In the genomic region with DNA sequence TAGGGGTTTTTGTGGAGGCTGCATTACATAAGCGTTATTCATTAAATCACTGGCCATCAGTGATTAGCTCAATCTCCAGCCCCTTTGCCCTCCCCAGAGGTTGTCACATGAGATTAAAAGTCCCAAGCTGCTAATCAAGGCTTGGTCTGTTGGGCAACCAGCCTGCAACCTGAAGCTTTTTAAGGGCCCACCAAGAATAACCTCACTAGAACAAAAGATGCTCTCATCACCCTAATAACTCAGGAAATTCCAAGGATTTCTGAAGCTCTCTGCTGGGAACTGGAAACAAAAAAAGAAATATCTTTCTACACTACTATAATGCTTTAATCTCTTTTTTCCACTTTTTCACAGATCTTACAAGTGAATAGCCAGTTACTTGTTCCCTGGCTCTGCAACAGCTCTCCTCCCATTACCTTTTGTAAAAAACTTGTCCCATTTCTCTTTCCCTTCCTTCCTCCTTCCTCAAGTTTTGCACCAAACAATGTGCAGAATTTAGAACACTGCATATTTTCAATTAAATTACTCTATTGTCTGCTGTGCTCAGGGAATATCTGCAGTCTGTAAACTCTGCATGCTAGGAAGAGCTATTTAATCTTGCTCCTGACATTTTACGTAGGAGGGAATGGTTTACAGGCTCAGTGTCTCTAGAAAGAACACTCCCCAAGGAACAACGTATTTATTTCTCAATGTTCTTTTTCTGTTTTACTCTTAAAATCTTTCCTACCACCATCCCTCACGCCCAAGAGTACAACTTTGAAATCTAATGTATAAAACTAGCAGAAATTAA, we compare ENCODE assay signal across 16 cellular contexts.
DNase-seq lines count a peak whose midpoint lies in the region; ATAC-seq and TF ChIP-seq lines count a peak whose summit lies in the region.
"Had no signal": no experiment of that assay in that cellular context is flagged by ENCODE, and none has a peak within 500 bp of the region (broad histone marks: within the 10 kb centered on the region; RNA-seq: fewer than 3 reads in every experiment).

No MANE protein-coding gene starts in this region.

- peak in 7 of 8 donors; percentile 33 to 86 (median 76) for ATAC-seq in heart right ventricle
- ATAC-seq in CD8-positive, alpha-beta T cell, result no peak
- ATAC-seq in esophagus mucosa, result no peak
- ATAC-seq: psoas muscle had no signal

- H3K27me3 Mint-ChIP-seq in osteocyte (ENCODE audit: unreplicated experiment), result no peaks in the 10 kb centered on the region
- H3K27me3 Mint-ChIP-seq in CD8-positive, alpha-beta T cell (ENCODE audit: low read depth), result no peaks in the 10 kb centered on the region

- POLR2A ChIA-PET in CD8-positive, alpha-beta T cell (lab: Charles Lee), result interaction anchor here (0.7 kb wide), 1 partner anchor 91 kb away, joined by 3 read pairs; no protein-coding TSS in a partner anchor

- peak overlapping the region in 6 of 10 donors; percentile 46 to 78 (median 60) for H3K27ac ChIP-seq in heart right ventricle
- no peak overlapping the region for H3K27ac ChIP-seq in CD8-positive, alpha-beta T cell (ENCODE audit: low read depth, low read length)
- H3K27ac ChIP-seq: BLaER1, KMS-11, psoas muscle, tibial artery had no signal

- no peaks in the 10 kb centered on the region for H3K9me3 Mint-ChIP-seq in osteocyte (ENCODE audit: unreplicated experiment)
- peaks cover 2% of the 10 kb centered on the region for H3K9me3 Mint-ChIP-seq in CD8-positive, alpha-beta T cell

- H3K4me1 ChIP-seq in adipocyte (ENCODE audit: control insufficient read depth, insufficient read depth, low read length) (peaks cover 19% of the 10 kb centered on the region), heart right ventricle (peaks cover 0 to 25% (median 14%) of the 10 kb centered on the region in 9 donors)
- H3K4me1 ChIP-seq in CD8-positive, alpha-beta T cell (ENCODE audit: insufficient read depth, low read length), result no peaks in the 10 kb centered on the region
- H3K4me1 ChIP-seq: BLaER1, psoas muscle had no signal

- DNase-seq in Daoy (ENCODE audit: low read depth) (peak; percentile 11), adipocyte (ENCODE audit: low read depth) (peak; percentile 37), heart right ventricle (no peak), osteocyte (ENCODE audit: extremely low spot score, unreplicated experiment) (no peak), Ammon's horn (ENCODE audit: low spot score) (no peak), NCI-H2081 treated with DMSO at 0.1 percent for 48 hours (lab: John Stamatoyannopoulos, UW) (no peak)
- DNase-seq in CD8-positive, alpha-beta T cell, result no peak
- DNase-seq: activated CD8-positive, alpha-beta memory T cell treated with anti-CD3 and anti-CD28 coated beads, Interleukin-2, amount 50 U/mL, for 48 hours; anterior cingulate cortex; kidney glomerular epithelial cell; NCI-H2227 treated with DMSO at 0.1 percent for 48 hours; psoas muscle; tibial artery had no signal

- no peaks in the 10 kb centered on the region for H3K9me3 ChIP-seq in adipocyte (ENCODE audit: control insufficient read depth, low read length)
- peaks cover 0 to 9% (median 0%) of the 10 kb centered on the region in 11 donors for H3K9me3 ChIP-seq in heart right ventricle
- H3K9me3 ChIP-seq in CD8-positive, alpha-beta T cell (ENCODE audit: low read length), result no peaks in the 10 kb centered on the region
- H3K9me3 ChIP-seq: BLaER1, psoas muscle, tibial artery had no signal

- H3K36me3 ChIP-seq in adipocyte (ENCODE audit: control insufficient read depth, insufficient read depth, low read length, severe bottlenecking) (no peaks in the 10 kb centered on the region), heart right ventricle (no peaks in the 10 kb centered on the region)
- H3K36me3 ChIP-seq in CD8-positive, alpha-beta T cell (ENCODE audit: insufficient read depth, low read length), result no peaks in the 10 kb centered on the region
- H3K36me3 ChIP-seq: BLaER1, tibial artery had no signal

- H3K27me3 ChIP-seq in adipocyte (replicated peaks; ENCODE audit: control insufficient read depth, insufficient read depth, low read length) (no peaks in the 10 kb centered on the region), heart right ventricle (no peaks in the 10 kb centered on the region)
- H3K27me3 ChIP-seq in CD8-positive, alpha-beta T cell (ENCODE audit: insufficient read depth, low read length), result no peaks in the 10 kb centered on the region
- H3K27me3 ChIP-seq: BLaER1, tibial artery had no signal

- H3K4me3 Mint-ChIP-seq in osteocyte (ENCODE audit: unreplicated experiment), result no peak overlapping the region
- H3K4me3 Mint-ChIP-seq in CD8-positive, alpha-beta T cell, result no peak overlapping the region

- WGBS in heart right ventricle, 2 donors, result 33 to 42% methylated on average over 4 of the region's 4 CpGs

- CTCF ChIA-PET in CD8-positive, alpha-beta T cell (lab: Charles Lee), result no interaction called here

- no peaks in the 10 kb centered on the region for H3K36me3 Mint-ChIP-seq in osteocyte (ENCODE audit: unreplicated experiment)
- peaks cover 25% of the 10 kb centered on the region for H3K36me3 Mint-ChIP-seq in CD8-positive, alpha-beta T cell

- H3K4me3 ChIP-seq in adipocyte (ENCODE audit: low read length) (peak overlapping the region; percentile 62), heart right ventricle (peak overlapping the region in 1 of 10 donors; percentile 2)
- no peak overlapping the region for H3K4me3 ChIP-seq in CD8-positive, alpha-beta T cell (ENCODE audit: low read depth, low read length)
- H3K4me3 ChIP-seq: BLaER1, psoas muscle, tibial artery had no signal

- peak overlapping the region; percentile 42 for H3K27ac Mint-ChIP-seq in osteocyte (ENCODE audit: unreplicated experiment)
- no peak overlapping the region for H3K27ac Mint-ChIP-seq in CD8-positive, alpha-beta T cell

- H3K9ac ChIP-seq in adipocyte (ENCODE audit: low read length), result peak overlapping the region; percentile 80
- H3K9ac ChIP-seq: BLaER1, KMS-11 had no signal

- H3K4me1 Mint-ChIP-seq in osteocyte (ENCODE audit: unreplicated experiment), result peaks cover 17% of the 10 kb centered on the region
- H3K4me1 Mint-ChIP-seq in CD8-positive, alpha-beta T cell (ENCODE audit: low read depth), result no peaks in the 10 kb centered on the region

- intact Hi-C loops in heart right ventricle (cut with DNase I), result no loop called here
- intact Hi-C loops in CD8-positive, alpha-beta T cell (cut with DNase I, micrococcal nuclease), result no loop called here

- TF ChIP-seq CTCF in heart right ventricle (IDR thresholded peaks at IDR 0.05) (no peak), osteocyte (IDR thresholded peaks at IDR 0.05) (no peak)
- no peak for TF ChIP-seq CTCF in CD8-positive, alpha-beta T cell (IDR thresholded peaks at IDR 0.05)

Comparison
In these comparisons a context has a peak if more than half of its experiments do, and no peak if none do; other contexts are left out.
1. DNase-seq: peak in Daoy (single experiment) and adipocyte (single experiment); none in heart right ventricle (0 of 2), osteocyte (single experiment), CD8-positive, alpha-beta T cell (0 of 7), Ammon's horn (single experiment) and NCI-H2081 treated with DMSO at 0.1 percent for 48 hours (single experiment).
2. ATAC-seq: peak in heart right ventricle (7 of 8); none in CD8-positive, alpha-beta T cell (single experiment) and esophagus mucosa (single experiment).